ENCODE assay signal across 9 cellular contexts in the genomic region with DNA sequence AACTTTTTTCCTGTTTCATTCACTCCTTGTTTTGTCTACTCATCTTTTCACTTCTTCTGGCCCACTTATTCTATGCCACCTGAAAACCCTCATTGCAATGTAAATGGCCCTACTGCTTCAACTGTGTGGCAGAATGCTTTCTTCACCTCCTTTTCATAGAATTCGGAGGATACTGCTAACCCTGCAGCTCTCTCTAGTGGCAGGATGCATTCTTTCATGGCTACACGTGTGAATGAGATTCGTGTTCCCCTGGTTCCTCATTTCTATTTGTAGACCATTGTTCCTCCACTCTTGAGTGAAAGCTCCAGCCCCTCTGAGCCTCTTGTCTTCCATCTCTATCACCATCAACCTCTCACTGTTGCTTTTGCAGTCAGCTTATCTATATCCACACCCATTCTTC. TPM values are rescaled to one million over a fixed set of nuclear protein-coding genes. Genes with fewer than 3 reads are reported as not detected.
DNase-seq lines count a peak whose midpoint lies in the region; ATAC-seq and TF ChIP-seq lines count a peak whose summit lies in the region.
"Had no signal": no experiment of that assay in that cellular context is flagged by ENCODE, and none has a peak within 500 bp of the region (broad histone marks: within the 10 kb centered on the region; RNA-seq: fewer than 3 reads in every experiment).

No MANE protein-coding gene starts in this region.

- no peaks in the 10 kb centered on the region for H3K27me3 Mint-ChIP-seq in WTC11 (ENCODE audit: low read depth)
- no peaks in the 10 kb centered on the region for H3K27me3 Mint-ChIP-seq in naive thymus-derived CD8-positive, alpha-beta T cell
- H3K27me3 Mint-ChIP-seq in activated CD4-positive, alpha-beta memory T cell treated with anti-CD3 and anti-CD28 coated beads, Interleukin-2, amount 10 ng/mL, durations not matched to agents 7 days and 5 days, result no peaks in the 10 kb centered on the region
- H3K27me3 Mint-ChIP-seq: activated naive CD8-positive, alpha-beta T cell treated with anti-CD3 and anti-CD28 coated beads, Interleukin-2, amount 10 ng/mL, durations not matched to agents 7 days and 5 days had no signal

- POLR2A ChIA-PET in WTC11 (lab: Charles Lee), result no interaction called here
- POLR2A ChIA-PET in naive thymus-derived CD8-positive, alpha-beta T cell (lab: Charles Lee), result no interaction called here
- POLR2A ChIA-PET in activated CD4-positive, alpha-beta memory T cell treated with anti-CD3 and anti-CD28 coated beads, Interleukin-2, amount 10 ng/mL, durations not matched to agents 7 days and 5 days (lab: Charles Lee), result no interaction called here

- no peak overlapping the region for H3K4me2 ChIP-seq in Karpas-422 (ENCODE audit: low read depth, low read length, poor library complexity, severe bottlenecking)

- ATAC-seq in WTC11, result peak; percentile 96
- no peak for ATAC-seq in lower lobe of right lung
- no peak for ATAC-seq in HG02852 (IDR thresholded peaks at IDR 0.05; ENCODE audit: unreplicated experiment)
- no peak for ATAC-seq in naive thymus-derived CD8-positive, alpha-beta T cell

- intact Hi-C loops in lower lobe of right lung (cut with DNase I), result no loop called here

- H3K27ac Mint-ChIP-seq in WTC11, result peak overlapping the region; percentile 55
- peak overlapping the region in 3 of 10 donors; percentile 21 to 68 (median 34) for H3K27ac Mint-ChIP-seq in naive thymus-derived CD8-positive, alpha-beta T cell
- no peak overlapping the region for H3K27ac Mint-ChIP-seq in activated CD4-positive, alpha-beta memory T cell treated with anti-CD3 and anti-CD28 coated beads, Interleukin-2, amount 10 ng/mL, durations not matched to agents 7 days and 5 days
- H3K27ac Mint-ChIP-seq: activated naive CD8-positive, alpha-beta T cell treated with anti-CD3 and anti-CD28 coated beads, Interleukin-2, amount 10 ng/mL, durations not matched to agents 7 days and 5 days had no signal

- H3K4me3 ChIP-seq in Karpas-422 (ENCODE audit: low read length) (no peak overlapping the region), lower lobe of right lung (no peak overlapping the region)

- DNase-seq in GF-D8 (lab: John Stamatoyannopoulos, UW), result peak; percentile 47
- peak; percentile 76 for DNase-seq in Karpas-422
- no peak for DNase-seq in WTC11 (ENCODE audit: low spot score)
- no peak for DNase-seq in lower lobe of right lung
- DNase-seq in naive thymus-derived CD8-positive, alpha-beta T cell, result no peak
- DNase-seq in activated CD4-positive, alpha-beta memory T cell treated with anti-CD3 and anti-CD28 coated beads, Interleukin-2, amount 10 ng/mL, durations not matched to agents 7 days and 5 days, result no peak
- DNase-seq in SK-N-DZ (ENCODE audit: low spot score), result no peak
- DNase-seq: activated naive CD8-positive, alpha-beta T cell treated with anti-CD3 and anti-CD28 coated beads, Interleukin-2, amount 10 ng/mL, durations not matched to agents 7 days and 5 days had no signal

- H3K9me3 ChIP-seq in Karpas-422 (ENCODE audit: low read length) (no peaks in the 10 kb centered on the region), lower lobe of right lung (no peaks in the 10 kb centered on the region)

- H4K20me1 ChIP-seq in Karpas-422 (ENCODE audit: insufficient read depth, low read depth, low read length), result no peaks in the 10 kb centered on the region

- H3K4me1 ChIP-seq in Karpas-422 (ENCODE audit: low read length), result peaks cover 17% of the 10 kb centered on the region
- no peaks in the 10 kb centered on the region for H3K4me1 ChIP-seq in lower lobe of right lung

- H3K27ac ChIP-seq in Karpas-422 (ENCODE audit: low read length), result peak overlapping the region; percentile 19; the same call in 1 of the 2 replicates
- no peak overlapping the region for H3K27ac ChIP-seq in lower lobe of right lung

- H3K36me3 ChIP-seq in Karpas-422 (ENCODE audit: insufficient read depth, low read length) (no peaks in the 10 kb centered on the region), lower lobe of right lung (no peaks in the 10 kb centered on the region)

- no peaks in the 10 kb centered on the region for H3K9me2 ChIP-seq in Karpas-422 (replicated peaks; ENCODE audit: insufficient read depth, low read length)

- H3K79me2 ChIP-seq in Karpas-422 (ENCODE audit: low read length), result no peaks in the 10 kb centered on the region

- no peak overlapping the region for H2AFZ ChIP-seq in Karpas-422 (ENCODE audit: low read length)

- H3K4me1 Mint-ChIP-seq in WTC11, result peaks cover 15% of the 10 kb centered on the region
- H3K4me1 Mint-ChIP-seq in naive thymus-derived CD8-positive, alpha-beta T cell, result peaks cover 0 to 4% (median 1%) of the 10 kb centered on the region in 4 donors
- H3K4me1 Mint-ChIP-seq in activated CD4-positive, alpha-beta memory T cell treated with anti-CD3 and anti-CD28 coated beads, Interleukin-2, amount 10 ng/mL, durations not matched to agents 7 days and 5 days, result no peaks in the 10 kb centered on the region

- H3K27me3 ChIP-seq in Karpas-422 (ENCODE audit: low read length) (no peaks in the 10 kb centered on the region), lower lobe of right lung (ENCODE audit: low read depth) (no peaks in the 10 kb centered on the region)

- no peaks in the 10 kb centered on the region for H3K9me3 Mint-ChIP-seq in WTC11
- no peaks in the 10 kb centered on the region for H3K9me3 Mint-ChIP-seq in naive thymus-derived CD8-positive, alpha-beta T cell
- no peaks in the 10 kb centered on the region for H3K9me3 Mint-ChIP-seq in activated CD4-positive, alpha-beta memory T cell treated with anti-CD3 and anti-CD28 coated beads, Interleukin-2, amount 10 ng/mL, durations not matched to agents 7 days and 5 days
- H3K9me3 Mint-ChIP-seq: activated naive CD8-positive, alpha-beta T cell treated with anti-CD3 and anti-CD28 coated beads, Interleukin-2, amount 10 ng/mL, durations not matched to agents 7 days and 5 days had no signal

- TF ChIP-seq CTCF in WTC11 (IDR thresholded peaks at IDR 0.05) (peak; percentile 25; the same call in 1 of the 2 replicates), lower lobe of right lung (IDR thresholded peaks at IDR 0.05) (peak; percentile 14)

- H3K4me3 Mint-ChIP-seq in WTC11, result no peak overlapping the region
- no peak overlapping the region for H3K4me3 Mint-ChIP-seq in naive thymus-derived CD8-positive, alpha-beta T cell
- H3K4me3 Mint-ChIP-seq in activated CD4-positive, alpha-beta memory T cell treated with anti-CD3 and anti-CD28 coated beads, Interleukin-2, amount 10 ng/mL, durations not matched to agents 7 days and 5 days, result no peak overlapping the region
- H3K4me3 Mint-ChIP-seq: activated naive CD8-positive, alpha-beta T cell treated with anti-CD3 and anti-CD28 coated beads, Interleukin-2, amount 10 ng/mL, durations not matched to agents 7 days and 5 days had no signal

- CTCF ChIA-PET in WTC11 (lab: Charles Lee), result interaction anchor here (0.6 to 2.6 kb wide), 11 partner anchors 9 to 318 kb away, joined by 3 to 13 read pairs (median 4); a partner anchor contains a TSS
- CTCF ChIA-PET in activated CD4-positive, alpha-beta memory T cell treated with anti-CD3 and anti-CD28 coated beads, Interleukin-2, amount 10 ng/mL, durations not matched to agents 7 days and 5 days (lab: Charles Lee), result no interaction called here

- H3K36me3 Mint-ChIP-seq in WTC11, result no peaks in the 10 kb centered on the region
- H3K36me3 Mint-ChIP-seq in naive thymus-derived CD8-positive, alpha-beta T cell, result peaks cover 0 to 25% (median 6%) of the 10 kb centered on the region in 3 donors
- H3K36me3 Mint-ChIP-seq in activated CD4-positive, alpha-beta memory T cell treated with anti-CD3 and anti-CD28 coated beads, Interleukin-2, amount 10 ng/mL, durations not matched to agents 7 days and 5 days (ENCODE audit: low read depth), result no peaks in the 10 kb centered on the region

- H3K9ac ChIP-seq in Karpas-422 (ENCODE audit: low read length), result no peak overlapping the region

TF ChIP-seq in WTC11, 78 proteins besides CTCF, POLR2A, EP300 and RAD21:
- TF ChIP-seq MYBL2 (CRISPR knock-in tag; IDR thresholded peaks at IDR 0.05) (no peak), SMAD3 (CRISPR knock-in tag; IDR thresholded peaks at IDR 0.05; ENCODE audit: borderline replicate concordance) (no peak), ESRRA (CRISPR knock-in tag; IDR thresholded peaks at IDR 0.05; ENCODE audit: borderline replicate concordance) (no peak), ETV6 (CRISPR knock-in tag; IDR thresholded peaks at IDR 0.05) (0 out of 2 replicates have a peak, but pooled peaks have one; percentile 23)
TF ChIP-seq in WTC11: peak in this region for 1.

RNA-seq across cellular contexts. Expression of a gene that starts 20.9 kb away (rescaled TPM):
- 0.14 and 0.30 TPM in 2 replicates for total RNA-seq in Karpas-422 (2014; rRNA removed; shearing (Covaris generic); ENCODE audit: low replicate concordance)
- total RNA-seq in WTC11 (2021) (0.07 to 0.11 TPM (median 0.11 TPM) in 3 replicates), lower lobe of right lung (0.27 TPM)
- total RNA-seq in naive thymus-derived CD8-positive, alpha-beta T cell, result under 1 TPM; 0.33 to 0.44 TPM
- not detected for polyA plus RNA-seq in naive thymus-derived CD8-positive, alpha-beta T cell
- total RNA-seq in activated CD4-positive, alpha-beta memory T cell treated with anti-CD3 and anti-CD28 coated beads, Interleukin-2, amount 10 ng/mL, durations not matched to agents 7 days and 5 days, result not detected
- not detected in 2 replicates for polyA plus RNA-seq in SK-N-DZ (2014; cell fraction: cytosol; rRNA removed)
- not detected in 2 replicates for polyA plus RNA-seq in SK-N-DZ (2014; cell fraction: nucleus; rRNA removed)

RNA-seq across cellular contexts. Expression of a gene that starts 34.0 kb away (rescaled TPM):
- 0.29 TPM in 1 of 2 replicates, not detected in the other for total RNA-seq in Karpas-422 (2014; rRNA removed; shearing (Covaris generic); ENCODE audit: low replicate concordance)
- 2.1 to 3.4 TPM (median 3.1 TPM) in 3 replicates for total RNA-seq in WTC11 (2021)
- total RNA-seq in lower lobe of right lung, result not detected
- not detected for total RNA-seq in naive thymus-derived CD8-positive, alpha-beta T cell
- polyA plus RNA-seq in naive thymus-derived CD8-positive, alpha-beta T cell, result not detected
- not detected for total RNA-seq in activated CD4-positive, alpha-beta memory T cell treated with anti-CD3 and anti-CD28 coated beads, Interleukin-2, amount 10 ng/mL, durations not matched to agents 7 days and 5 days
- 1.8 and 3.3 TPM in 2 replicates for polyA plus RNA-seq in SK-N-DZ (2014; cell fraction: cytosol; rRNA removed)
- 1.6 and 2.4 TPM in 2 replicates for polyA plus RNA-seq in SK-N-DZ (2014; cell fraction: nucleus; rRNA removed)

Comparison
In these comparisons a context has a peak if more than half of its experiments do, and no peak if none do; other contexts are left out.
1. DNase-seq: peak in GF-D8 (single experiment) and Karpas-422 (single experiment); none in WTC11 (single experiment), lower lobe of right lung (single experiment), naive thymus-derived CD8-positive, alpha-beta T cell (0 of 10), activated CD4-positive, alpha-beta memory T cell treated with anti-CD3 and anti-CD28 coated beads, Interleukin-2, amount 10 ng/mL, durations not matched to agents 7 days and 5 days (single experiment) and SK-N-DZ (single experiment).